8 cellular contexts compared by ENCODE assay signal in the genomic region with DNA sequence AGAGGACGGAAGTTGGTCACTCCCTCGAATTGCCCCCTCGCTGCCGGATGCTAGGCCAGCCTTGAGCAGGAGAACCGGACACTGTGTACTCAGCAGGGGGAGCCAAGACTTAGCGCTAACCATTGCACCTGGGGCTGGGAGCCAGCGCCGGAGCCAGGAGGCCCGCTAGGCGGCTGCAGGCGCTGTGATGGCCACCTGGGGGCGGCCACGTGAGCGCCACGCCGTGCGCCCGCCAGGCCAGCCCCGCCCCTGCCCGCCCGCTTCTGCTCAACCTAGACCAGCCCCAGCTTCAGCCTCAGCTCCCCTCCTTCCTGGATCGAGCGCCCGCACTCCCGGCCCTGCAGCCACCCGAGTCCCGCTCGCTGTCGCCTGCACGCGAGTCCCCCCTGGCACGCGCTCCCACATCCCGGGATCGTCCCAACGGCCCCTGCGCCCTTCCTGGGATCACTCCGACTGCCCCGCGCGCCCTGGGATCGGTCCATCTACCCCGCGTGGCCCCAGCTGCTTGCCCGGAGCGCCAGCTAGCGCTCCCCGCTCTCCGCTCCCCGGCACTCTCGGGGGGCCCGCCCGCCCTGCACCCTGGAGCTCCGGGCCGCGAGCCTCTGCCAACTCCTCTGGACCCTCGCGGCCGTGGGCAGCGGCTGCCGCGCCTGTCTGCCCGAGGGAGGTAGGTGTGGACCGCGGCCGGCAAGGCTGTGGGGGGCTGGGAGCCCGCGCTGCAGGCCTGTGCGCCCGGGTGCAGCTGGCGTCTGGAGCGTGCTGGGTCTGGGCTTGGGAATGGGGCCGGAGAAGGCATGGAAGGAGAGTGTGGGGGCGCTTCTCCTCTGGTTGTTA. TPM values are rescaled to one million over a fixed set of nuclear protein-coding genes. Genes with fewer than 3 reads are reported as not detected.
DNase-seq lines count a peak whose midpoint lies in the region; ATAC-seq and TF ChIP-seq lines count a peak whose summit lies in the region.

Gene EEF2K, plus strand, starts transcription at position 266 of the 834 bp plus-strand sequence. CDS start 19,452 bp downstream, outside the sequence.

- peak within 1 kb of the TSS; percentile 89 for H3K4me3 Mint-ChIP-seq in activated B cell treated with CpG ODN at 0.5 μM for 24 hours

- TF ChIP-seq CTCF in AG04450 (IDR thresholded peaks at IDR 0.05; ENCODE audit: low read depth, low read length) (peak; percentile 63), activated B cell treated with CpG ODN at 0.5 μM for 24 hours (IDR thresholded peaks at IDR 0.05) (peak; percentile 39)

- no peaks in the 10 kb centered on the region for H3K9me3 Mint-ChIP-seq in activated B cell treated with CpG ODN at 0.5 μM for 24 hours

- POLR2A ChIA-PET in AG04450 (lab: Yijun Ruan, JAX) = interaction anchor here (0.6 to 1.7 kb wide), 5 partner anchors 10 to 92 kb away, joined by 4 to 10 read pairs (median 5); no protein-coding TSS in a partner anchor
- POLR2A ChIA-PET in activated B cell treated with CpG ODN at 0.5 μM for 24 hours (lab: Charles Lee) = interaction anchor here (0.6 to 7.1 kb wide), 7 partner anchors 10 to 252 kb away, joined by 3 to 154 read pairs (median 8); partner anchors contain the start of genes MOSMO, POLR3E and UQCRC2

- peak; percentile 86 for DNase-seq in AG04450 (ENCODE audit: low read depth, low spot score)
- peak; percentile 97 for DNase-seq in NCI-H2196 (lab: John Stamatoyannopoulos, UW; ENCODE audit: unreplicated experiment)
- peak; percentile 75 for DNase-seq in activated B cell treated with CpG ODN at 0.5 μM for 24 hours
- DNase-seq in caudate nucleus (lab: John Stamatoyannopoulos, UW) = peak in 58 of 61 donors; percentile 7 to 89 (median 67)
- peak; percentile 96 for DNase-seq in iris pigment epithelial cell (ENCODE audit: low read depth)
- DNase-seq in stimulated activated CD4-positive, alpha-beta T cell treated with anti-CD3 and anti-CD28 coated beads, Interleukin-12 subunit alpha, Interleukin-12 subunit beta, amount 100 ng/mL, for 4 hours = peak; percentile 86

- H3K4me3 ChIP-seq in AG04450 (ENCODE audit: low read depth, low read length) = peak within 1 kb of the TSS; percentile 78

- no peaks in the 10 kb centered on the region for H3K27me3 ChIP-seq in AG04450 (ENCODE audit: control insufficient read depth, insufficient read depth, low read length)

- peaks cover 4% of the 10 kb centered on the region for H3K9me3 ChIP-seq in AG04450 (ENCODE audit: control insufficient read depth, insufficient read depth, low read length)

- no peaks in the 10 kb centered on the region for H3K27me3 Mint-ChIP-seq in activated B cell treated with CpG ODN at 0.5 μM for 24 hours

- intact Hi-C loops in activated B cell treated with CpG ODN at 0.5 μM for 24 hours (cut with micrococcal nuclease) = loop anchor here (1.0 to 5.0 kb wide), 6 partner anchors 10 to 166 kb away; partner anchors contain the start of genes CDR2 and POLR3E

- ATAC-seq in GM18868 (IDR thresholded peaks at IDR 0.05; ENCODE audit: unreplicated experiment) = peak; percentile 74
- peak; percentile 81 for ATAC-seq in HG03108 (IDR thresholded peaks at IDR 0.05; ENCODE audit: unreplicated experiment)
- peak; percentile 80 for ATAC-seq in activated B cell treated with CpG ODN at 0.5 μM for 24 hours (ENCODE audit: low read depth)

- H3K36me3 Mint-ChIP-seq in activated B cell treated with CpG ODN at 0.5 μM for 24 hours (ENCODE audit: low read depth) = peaks cover 7% of the 10 kb centered on the region

- H3K4me1 Mint-ChIP-seq in activated B cell treated with CpG ODN at 0.5 μM for 24 hours = peaks cover 38% of the 10 kb centered on the region

- H3K27ac ChIP-seq in AG04450 (ENCODE audit: low read depth, low read length) = peak within 1 kb of the TSS; percentile 73
- peak within 1 kb of the TSS; percentile 64 for H3K27ac ChIP-seq in caudate nucleus (ENCODE audit: low read depth, low read length)

- CTCF ChIA-PET in AG04450 (lab: Charles Lee) (interaction anchor here (0.5 to 2.2 kb wide), 8 partner anchors 10 to 652 kb away, joined by 3 to 9 read pairs (median 4); no protein-coding TSS in a partner anchor), activated B cell treated with CpG ODN at 0.5 μM for 24 hours (lab: Charles Lee) (interaction anchor here (1.0 to 3.7 kb wide), 10 partner anchors 11 to 255 kb away, joined by 3 to 24 read pairs (median 6); no protein-coding TSS in a partner anchor)

- H3K27ac Mint-ChIP-seq in activated B cell treated with CpG ODN at 0.5 μM for 24 hours = peak within 1 kb of the TSS; percentile 77

RNA-seq across cellular contexts. Expression of gene EEF2K, which starts in this region (rescaled TPM):
- 9.6 and 13.5 TPM in 2 replicates for polyA plus RNA-seq in AG04450 (2011; rRNA removed)
- polyA minus RNA-seq in AG04450 (2011; rRNA and poly(A)+ RNA removed) = 32.8 and 37.2 TPM in 2 replicates
- total RNA-seq in activated B cell treated with CpG ODN at 0.5 μM for 24 hours = 26.5 and 29.7 TPM in 2 replicates

Comparison
In these comparisons a context has a peak if more than half of its experiments do, and no peak if none do; other contexts are left out.
1. Peak in every context shown above with its lines: DNase-seq, ATAC-seq, H3K4me3 ChIP-seq and H3K27ac ChIP-seq.